ENCODE assay signal across 8 cellular contexts in genomic region chr7:158407581-158408331, GRCh38.
A peak's percentile ranks its signal among the peaks of the same experiment; 100 is the strongest.
DNase-seq lines count a peak whose midpoint lies in the region; ATAC-seq and TF ChIP-seq lines count a peak whose summit lies in the region.

No MANE protein-coding gene starts in this region.

- H3K4me3 Mint-ChIP-seq in T-helper 2 cell treated with Interferon-gamma antibody and Interleukin-4, amounts not matched to agents 5 μg/mL and 100 μg/mL, for 36 hours, result no peak overlapping the region

- no peak overlapping the region for H3K27ac ChIP-seq in HL-60 (replicated peaks)

- no peak overlapping the region for H3K27ac Mint-ChIP-seq in T-helper 2 cell treated with Interferon-gamma antibody and Interleukin-4, amounts not matched to agents 5 μg/mL and 100 μg/mL, for 36 hours

- H3K36me3 Mint-ChIP-seq in T-helper 2 cell treated with Interferon-gamma antibody and Interleukin-4, amounts not matched to agents 5 μg/mL and 100 μg/mL, for 36 hours (ENCODE audit: low read depth), result no peaks in the 10 kb centered on the region

- H3K27me3 ChIP-seq in HL-60 (ENCODE audit: insufficient read depth, poor library complexity, severe bottlenecking), result no peaks in the 10 kb centered on the region

- no peaks in the 10 kb centered on the region for H3K9me3 Mint-ChIP-seq in T-helper 2 cell treated with Interferon-gamma antibody and Interleukin-4, amounts not matched to agents 5 μg/mL and 100 μg/mL, for 36 hours

- TF ChIP-seq CTCF in HL-60 (IDR thresholded peaks at IDR 0.05; ENCODE audit: insufficient read depth, low read length), result peak; percentile 33

- ATAC-seq in GM21737 (IDR thresholded peaks at IDR 0.05; ENCODE audit: unreplicated experiment), result no peak
- ATAC-seq in HG03565 (IDR thresholded peaks at IDR 0.05; ENCODE audit: unreplicated experiment), result no peak

- H3K4me3 ChIP-seq in HL-60 (replicated peaks; ENCODE audit: insufficient read depth, low read length), result no peak overlapping the region

- no peaks in the 10 kb centered on the region for H3K27me3 Mint-ChIP-seq in T-helper 2 cell treated with Interferon-gamma antibody and Interleukin-4, amounts not matched to agents 5 μg/mL and 100 μg/mL, for 36 hours (ENCODE audit: low read depth)

- DNase-seq in COLO668 (lab: John Stamatoyannopoulos, UW; ENCODE audit: unreplicated experiment) (peak; percentile 29), HL-60 (ENCODE audit: low read depth in 1 of 2, low spot score in 1 of 2) (peak in 1 of 2 experiments; percentile 20), RPMI8226 (peak; percentile 70), hepatic stellate cell (ENCODE audit: low spot score) (peak; percentile 33), HPDE6-E6E7 (ENCODE audit: extremely low spot score) (no peak)
- no peak for DNase-seq in T-helper 2 cell treated with Interferon-gamma antibody and Interleukin-4, amounts not matched to agents 5 μg/mL and 100 μg/mL, for 36 hours (ENCODE audit: low spot score)

- no peaks in the 10 kb centered on the region for H3K4me1 Mint-ChIP-seq in T-helper 2 cell treated with Interferon-gamma antibody and Interleukin-4, amounts not matched to agents 5 μg/mL and 100 μg/mL, for 36 hours (ENCODE audit: low read depth)

Comparison
In these comparisons a context has a peak if more than half of its experiments do, and no peak if none do; other contexts are left out.
1. DNase-seq: peak in COLO668 (single experiment), RPMI8226 (single experiment) and hepatic stellate cell (single experiment); none in HPDE6-E6E7 (single experiment) and T-helper 2 cell treated with Interferon-gamma antibody and Interleukin-4, amounts not matched to agents 5 μg/mL and 100 μg/mL, for 36 hours (single experiment).